ENCODE assay signal across 9 cellular contexts in the genomic region with DNA sequence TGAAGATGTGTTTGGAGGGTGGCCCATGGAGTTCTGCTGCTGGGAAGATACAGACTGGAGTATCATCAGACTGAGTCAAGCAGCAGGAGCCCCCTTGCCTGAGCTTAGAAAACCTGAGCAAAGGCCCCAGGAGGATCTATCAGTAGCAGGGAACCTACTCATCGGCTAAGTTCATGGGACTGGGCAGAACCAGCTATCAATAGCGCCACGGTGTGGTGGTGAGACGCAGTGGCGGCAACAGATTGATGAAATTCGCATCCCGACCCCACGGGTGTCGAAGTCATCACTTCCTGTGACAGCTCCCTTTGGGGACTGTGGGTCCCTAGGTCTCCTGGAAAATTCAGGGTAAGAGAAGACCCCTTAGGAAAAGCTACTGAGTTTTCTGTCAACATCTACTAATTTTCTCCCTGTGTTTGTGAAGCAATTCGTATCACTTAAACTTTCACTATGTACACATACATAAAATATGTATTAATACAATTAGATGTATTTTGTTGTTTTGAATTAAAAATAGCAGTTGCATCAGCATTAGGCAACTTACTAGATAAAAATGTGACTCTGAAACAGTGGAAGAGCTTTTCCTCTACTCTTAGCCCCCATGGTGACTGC. TPM values are rescaled to one million over a fixed set of nuclear protein-coding genes. Genes with fewer than 3 reads are reported as not detected.
DNase-seq lines count a peak whose midpoint lies in the region; ATAC-seq, FAIRE-seq and TF ChIP-seq lines count a peak whose summit lies in the region.
"Had no signal": no experiment of that assay in that cellular context is flagged by ENCODE, and none has a peak within 500 bp of the region (broad histone marks: within the 10 kb centered on the region; RNA-seq: fewer than 3 reads in every experiment).

No MANE protein-coding gene starts in this region.

- peaks cover 0 to 5% of the 10 kb centered on the region in 2 donors for H3K27me3 Mint-ChIP-seq in CD4-positive, alpha-beta memory T cell
- H3K27me3 Mint-ChIP-seq in T-cell (peaks cover 4% of the 10 kb centered on the region in 2 donors), brain (peaks cover 8% of the 10 kb centered on the region)

- H3K36me3 Mint-ChIP-seq in CD4-positive, alpha-beta memory T cell: no peaks in the 10 kb centered on the region
- H3K36me3 Mint-ChIP-seq in T-cell (no peaks in the 10 kb centered on the region), brain (no peaks in the 10 kb centered on the region)

- no peaks in the 10 kb centered on the region for H3K36me3 ChIP-seq in CD4-positive, alpha-beta memory T cell (ENCODE audit: insufficient read depth, low read length)
- H3K36me3 ChIP-seq in HepG2 (replicated peaks in 1 of 2; ENCODE audit: control insufficient read depth in 1 of 2, insufficient read depth in 2 of 2, low read length in 2 of 2): no peaks in the 10 kb centered on the region
- H3K36me3 ChIP-seq: pancreas had no signal

- H3K9me3 ChIP-seq in CD4-positive, alpha-beta memory T cell (ENCODE audit: control insufficient read depth in 1 of 2, low read length in 2 of 2): no peaks in the 10 kb centered on the region
- no peaks in the 10 kb centered on the region for H3K9me3 ChIP-seq in HepG2 (ENCODE audit: low read length)
- H3K9me3 ChIP-seq: pancreas had no signal

- no peak for TF ChIP-seq POLR2A in HepG2 (IDR thresholded peaks at IDR 0.05; ENCODE audit: insufficient read depth in 1 of 2, low read depth in 2 of 2, low read length in 2 of 2)

- H3K4me2 ChIP-seq in HepG2 (ENCODE audit: low read depth, low read length): no peak overlapping the region

- no peak overlapping the region for H3K27ac Mint-ChIP-seq in CD4-positive, alpha-beta memory T cell
- H3K27ac Mint-ChIP-seq in T-cell: no peak overlapping the region
- H3K27ac Mint-ChIP-seq in brain: no peak overlapping the region

- H3K79me2 ChIP-seq in HepG2 (ENCODE audit: insufficient read depth, low read length): no peaks in the 10 kb centered on the region

- no peak overlapping the region for H3K9ac ChIP-seq in HepG2 (ENCODE audit: insufficient read depth, low read depth, low read length)

- TF ChIP-seq CTCF in brain (conservative IDR thresholded peaks at IDR 0.05) (peak; percentile 57 to 79), HepG2 (CRISPR knock-in tag; IDR thresholded peaks at IDR 0.05) (peak; percentile 75)

- ATAC-seq in HG03432 (IDR thresholded peaks at IDR 0.05; ENCODE audit: unreplicated experiment) (peak; percentile 55), T-cell (replicated peaks in 1 of 4) (peak in 1 of 4 experiments; percentile 31), HepG2 (peak; percentile 63)

- FAIRE-seq in HepG2 (lab: Jason Lieb, UNC): no peak
- FAIRE-seq: pancreas had no signal

- H3K4me3 Mint-ChIP-seq in CD4-positive, alpha-beta memory T cell: peak overlapping the region in 2 of 8 donors; percentile 5 to 26
- H3K4me3 Mint-ChIP-seq in T-cell (no peak overlapping the region), brain (no peak overlapping the region)

- H3K4me1 Mint-ChIP-seq in CD4-positive, alpha-beta memory T cell: peaks cover 2 to 21% (median 11%) of the 10 kb centered on the region in 4 donors
- H3K4me1 Mint-ChIP-seq in T-cell (peaks cover 8 to 26% (median 22%) of the 10 kb centered on the region in 3 donors), brain (peaks cover 14% of the 10 kb centered on the region)

- no peak overlapping the region for H2AFZ ChIP-seq in HepG2 (ENCODE audit: low read length)

- no peaks in the 10 kb centered on the region for H4K20me1 ChIP-seq in HepG2 (ENCODE audit: insufficient read depth, low read length)

- no peak for TF ChIP-seq RAD21 in HepG2 (CRISPR knock-in tag; IDR thresholded peaks at IDR 0.05)

- no TSS peak for BruUV-seq in HepG2 (replicated peaks; lab: Mats Ljungman, UMichigan)

- no peak overlapping the region for H3K27ac ChIP-seq in CD4-positive, alpha-beta memory T cell (ENCODE audit: low read depth, low read length)
- H3K27ac ChIP-seq in HepG2 (ENCODE audit: extremely low read length, insufficient read depth, low read length): no peak overlapping the region
- H3K27ac ChIP-seq: pancreas had no signal

- peak; percentile 35 to 58 (median 42) for DNase-seq in CD4-positive, alpha-beta memory T cell
- DNase-seq in T-cell (peak in 32 of 34 experiments; percentile 15 to 61 (median 45)), HepG2 (ENCODE audit: low spot score) (peak; percentile 22), T1000 (lab: John Stamatoyannopoulos, UW) (no peak), NCI-H146 (lab: John Stamatoyannopoulos, UW) (no peak)
- DNase-seq in stimulated activated CD8-positive, alpha-beta memory T cell treated with anti-CD3 and anti-CD28 coated beads, Interleukin-7, amount 100 ng/mL, for 48 hours (ENCODE audit: extremely low read depth in 1 of 2, low read depth in 1 of 2): peak; percentile 15 to 37

- H3K4me3 ChIP-seq in CD4-positive, alpha-beta memory T cell (ENCODE audit: low read length in 2 of 2): no peak overlapping the region
- no peak overlapping the region for H3K4me3 ChIP-seq in HepG2 (replicated peaks in 1 of 3; ENCODE audit: insufficient read depth in 1 of 3, low read depth in 2 of 3, low read length in 3 of 3)
- H3K4me3 ChIP-seq: pancreas had no signal

- CTCF ChIA-PET in CD4-positive, alpha-beta memory T cell (lab: Charles Lee; ENCODE audit: partially characterized antibody): interaction anchor here (0.7 to 2.8 kb wide), 26 partner anchors 8 to 497 kb away, joined by 3 to 23 read pairs (median 4); a partner anchor contains a TSS
- CTCF ChIA-PET in T-cell (lab: Charles Lee) (interaction anchor here (0.6 to 1.8 kb wide), 13 partner anchors 8 to 167 kb away, joined by 3 to 8 read pairs (median 3); a partner anchor contains a TSS), HepG2 (lab: Yijun Ruan, JAX; ENCODE audit: low intra/inter-chr PET ratio, low total read pairs) (no interaction called here)

- POLR2A ChIA-PET in CD4-positive, alpha-beta memory T cell (lab: Charles Lee; ENCODE audit: partially characterized antibody): no interaction called here
- POLR2A ChIA-PET in T-cell (lab: Charles Lee): no interaction called here
- POLR2A ChIA-PET in HepG2 (lab: Yijun Ruan, JAX): no interaction called here

- 21% methylated on average over 2 of the region's 10 CpGs for WGBS in HepG2 (ENCODE audit: low lambda C conversion rate)

- H3K9me3 Mint-ChIP-seq in CD4-positive, alpha-beta memory T cell: no peaks in the 10 kb centered on the region
- H3K9me3 Mint-ChIP-seq in T-cell (no peaks in the 10 kb centered on the region), brain (no peaks in the 10 kb centered on the region)

- no peak for TF ChIP-seq EP300 in HepG2 (IDR thresholded peaks at IDR 0.05; ENCODE audit: low read depth in 2 of 2, low read length in 2 of 2)
- no peak for TF ChIP-seq EP300 in HepG2 (CRISPR knock-in tag; IDR thresholded peaks at IDR 0.05; ENCODE audit: borderline replicate concordance)

- intact Hi-C loops in CD4-positive, alpha-beta memory T cell (cut with micrococcal nuclease): loop anchor here (1.0 to 10.0 kb wide), 3 partner anchors 33 to 565 kb away; a partner anchor contains a TSS
- intact Hi-C loops in HepG2 (cut with micrococcal nuclease; ENCODE audit: unreplicated experiment): loop anchor here (10.0 kb wide), 1 partner anchor 225 kb away; a partner anchor contains a TSS

- H3K4me1 ChIP-seq in CD4-positive, alpha-beta memory T cell (ENCODE audit: insufficient read depth, low read length): peaks cover 19% of the 10 kb centered on the region
- no peaks in the 10 kb centered on the region for H3K4me1 ChIP-seq in HepG2 (ENCODE audit: insufficient read depth, low read length)

- in situ Hi-C loops in HepG2 (cut with HindIII; ENCODE audit: extremely low pct_ligation_motif_present, low pct_unique_long_range_greater_than_20kb): loop anchor here (10.0 kb wide), 1 partner anchor 145 kb away; no protein-coding TSS in a partner anchor

- H3K27me3 ChIP-seq in CD4-positive, alpha-beta memory T cell (ENCODE audit: insufficient read depth, low read length): peaks cover 4% of the 10 kb centered on the region
- H3K27me3 ChIP-seq in HepG2 (ENCODE audit: control insufficient read depth in 1 of 2, insufficient read depth in 2 of 2, low read length in 2 of 2): peaks cover 4 to 48% of the 10 kb centered on the region in 2 experiments; a peak in 4 of 5 replicates
- H3K27me3 ChIP-seq: pancreas had no signal

RNA-seq across cellular contexts. Expression of a gene that starts 7.1 kb away (rescaled TPM):
- total RNA-seq in CD4-positive, alpha-beta memory T cell: not detected
- polyA plus RNA-seq in CD4-positive, alpha-beta memory T cell: not detected
- total RNA-seq in T-cell (not detected), HepG2 (2016; rRNA removed; fragmentation: Illumina TruSeq; extraction: Trizol) (not detected in 2 replicates)
- polyA plus RNA-seq in brain (ENCODE audit: insufficient read depth, low read depth, low replicate concordance) (0.19 TPM), HepG2 (2011; rRNA removed) (not detected in 2 replicates)
- total RNA-seq in HepG2 (2016; cell fraction: cytosol; rRNA removed; fragmentation: Illumina TruSeq; extraction: Trizol; ENCODE audit: low read depth): not detected in 2 replicates
- not detected in 2 replicates for total RNA-seq in HepG2 (2016; cell fraction: insoluble cytoplasmic fraction; rRNA removed; fragmentation: Illumina TruSeq; extraction: Trizol)
- total RNA-seq in HepG2 (2016; cell fraction: membrane; rRNA removed; fragmentation: Illumina TruSeq; extraction: Trizol): not detected in 2 replicates
- total RNA-seq in HepG2 (2016; cell fraction: nucleus; rRNA removed; fragmentation: Illumina TruSeq; extraction: Trizol): not detected in 2 replicates
- polyA plus RNA-seq in HepG2 (2011; cell fraction: cytosol; rRNA removed): not detected in 2 replicates
- not detected in 2 replicates for polyA plus RNA-seq in HepG2 (2011; cell fraction: nucleus; rRNA removed)
- polyA plus RNA-seq in HepG2 (2012): not detected in 2 replicates
- not detected in 2 replicates for polyA plus RNA-seq in HepG2 (2016; cell fraction: cytosol; fragmentation: Illumina TruSeq; extraction: Trizol; ENCODE audit: low read depth)
- not detected in 2 replicates for polyA plus RNA-seq in HepG2 (2016; cell fraction: insoluble cytoplasmic fraction; fragmentation: Illumina TruSeq; extraction: Trizol; ENCODE audit: low read depth)
- not detected in 2 replicates for polyA plus RNA-seq in HepG2 (2016; cell fraction: membrane; fragmentation: Illumina TruSeq; extraction: Trizol; ENCODE audit: low read depth)
- not detected in 2 replicates for polyA plus RNA-seq in HepG2 (2016; cell fraction: nucleus; fragmentation: Illumina TruSeq; extraction: Trizol; ENCODE audit: insufficient read depth, low read depth)
- polyA minus RNA-seq in HepG2 (2011; rRNA and poly(A)+ RNA removed; ENCODE audit: low replicate concordance): 0.02 TPM in 1 of 2 replicates, not detected in the other
- not detected in 2 replicates for polyA minus RNA-seq in HepG2 (2011; cell fraction: cytosol; rRNA and poly(A)+ RNA removed)
- polyA minus RNA-seq in HepG2 (2011; cell fraction: nucleus; rRNA and poly(A)+ RNA removed): not detected in 2 replicates
- total RNA-seq: pancreas had no signal

RNA-seq across cellular contexts. Expression of a gene that starts 7.7 kb away (rescaled TPM):
- under 1 TPM in 1 of 2 experiments, not detected in 1; 0.30 TPM for total RNA-seq in CD4-positive, alpha-beta memory T cell
- polyA plus RNA-seq in CD4-positive, alpha-beta memory T cell: not detected
- total RNA-seq in T-cell (under 1 TPM in 3 of 5 donors, not detected in 2; 0.19 to 0.49 (median 0.26) TPM), HepG2 (2016; rRNA removed; fragmentation: Illumina TruSeq; extraction: Trizol) (not detected in 2 replicates)
- polyA plus RNA-seq in brain (ENCODE audit: insufficient read depth, low read depth, low replicate concordance) (not detected), HepG2 (2011; rRNA removed) (not detected in 2 replicates)
- not detected in 2 replicates for total RNA-seq in HepG2 (2016; cell fraction: cytosol; rRNA removed; fragmentation: Illumina TruSeq; extraction: Trizol; ENCODE audit: low read depth)
- not detected in 2 replicates for total RNA-seq in HepG2 (2016; cell fraction: insoluble cytoplasmic fraction; rRNA removed; fragmentation: Illumina TruSeq; extraction: Trizol)
- total RNA-seq in HepG2 (2016; cell fraction: membrane; rRNA removed; fragmentation: Illumina TruSeq; extraction: Trizol): not detected in 2 replicates
- not detected in 2 replicates for total RNA-seq in HepG2 (2016; cell fraction: nucleus; rRNA removed; fragmentation: Illumina TruSeq; extraction: Trizol)
- polyA plus RNA-seq in HepG2 (2011; cell fraction: cytosol; rRNA removed): not detected in 2 replicates
- 0.08 and 0.09 TPM in 2 replicates for polyA plus RNA-seq in HepG2 (2011; cell fraction: nucleus; rRNA removed)
- polyA plus RNA-seq in HepG2 (2012): not detected in 2 replicates
- not detected in 2 replicates for polyA plus RNA-seq in HepG2 (2016; cell fraction: cytosol; fragmentation: Illumina TruSeq; extraction: Trizol; ENCODE audit: low read depth)
- polyA plus RNA-seq in HepG2 (2016; cell fraction: insoluble cytoplasmic fraction; fragmentation: Illumina TruSeq; extraction: Trizol; ENCODE audit: low read depth): not detected in 2 replicates
- polyA plus RNA-seq in HepG2 (2016; cell fraction: membrane; fragmentation: Illumina TruSeq; extraction: Trizol; ENCODE audit: low read depth): not detected in 2 replicates
- polyA plus RNA-seq in HepG2 (2016; cell fraction: nucleus; fragmentation: Illumina TruSeq; extraction: Trizol; ENCODE audit: insufficient read depth, low read depth): not detected in 2 replicates
- polyA minus RNA-seq in HepG2 (2011; rRNA and poly(A)+ RNA removed; ENCODE audit: low replicate concordance): not detected in 2 replicates
- not detected in 2 replicates for polyA minus RNA-seq in HepG2 (2011; cell fraction: cytosol; rRNA and poly(A)+ RNA removed)
- polyA minus RNA-seq in HepG2 (2011; cell fraction: nucleus; rRNA and poly(A)+ RNA removed): not detected in 2 replicates

RNA-seq across cellular contexts. Expression of a gene that starts 35.0 kb away (rescaled TPM):
- total RNA-seq in CD4-positive, alpha-beta memory T cell: 10 to 100 TPM; 20.6 to 21.1 TPM
- polyA plus RNA-seq in CD4-positive, alpha-beta memory T cell: 10 to 100 TPM; 25.4 to 64.3 TPM
- total RNA-seq in T-cell (10 to 100 TPM; 15.5 to 22.2 (median 17.7) TPM), HepG2 (2016; rRNA removed; fragmentation: Illumina TruSeq; extraction: Trizol) (33.6 and 60.9 TPM in 2 replicates)
- polyA plus RNA-seq in brain (ENCODE audit: insufficient read depth, low read depth, low replicate concordance) (165 TPM), HepG2 (2011; rRNA removed) (102 and 137 TPM in 2 replicates)
- 19.4 and 19.6 TPM in 2 replicates for total RNA-seq in HepG2 (2016; cell fraction: cytosol; rRNA removed; fragmentation: Illumina TruSeq; extraction: Trizol; ENCODE audit: low read depth)
- 34.2 and 64.9 TPM in 2 replicates for total RNA-seq in HepG2 (2016; cell fraction: insoluble cytoplasmic fraction; rRNA removed; fragmentation: Illumina TruSeq; extraction: Trizol)
- 35.3 and 35.6 TPM in 2 replicates for total RNA-seq in HepG2 (2016; cell fraction: membrane; rRNA removed; fragmentation: Illumina TruSeq; extraction: Trizol)
- 46.5 and 53.8 TPM in 2 replicates for total RNA-seq in HepG2 (2016; cell fraction: nucleus; rRNA removed; fragmentation: Illumina TruSeq; extraction: Trizol)
- 89.3 and 100 TPM in 2 replicates for polyA plus RNA-seq in HepG2 (2011; cell fraction: cytosol; rRNA removed)
- 118 and 132 TPM in 2 replicates for polyA plus RNA-seq in HepG2 (2011; cell fraction: nucleus; rRNA removed)
- polyA plus RNA-seq in HepG2 (2012): 50.9 and 56.1 TPM in 2 replicates
- polyA plus RNA-seq in HepG2 (2016; cell fraction: cytosol; fragmentation: Illumina TruSeq; extraction: Trizol; ENCODE audit: low read depth): 20.3 and 20.6 TPM in 2 replicates
- 32.1 and 32.2 TPM in 2 replicates for polyA plus RNA-seq in HepG2 (2016; cell fraction: insoluble cytoplasmic fraction; fragmentation: Illumina TruSeq; extraction: Trizol; ENCODE audit: low read depth)
- 27.0 and 30.2 TPM in 2 replicates for polyA plus RNA-seq in HepG2 (2016; cell fraction: membrane; fragmentation: Illumina TruSeq; extraction: Trizol; ENCODE audit: low read depth)
- polyA plus RNA-seq in HepG2 (2016; cell fraction: nucleus; fragmentation: Illumina TruSeq; extraction: Trizol; ENCODE audit: insufficient read depth, low read depth): 79.2 and 83.5 TPM in 2 replicates
- 239 and 286 TPM in 2 replicates for polyA minus RNA-seq in HepG2 (2011; rRNA and poly(A)+ RNA removed; ENCODE audit: low replicate concordance)
- polyA minus RNA-seq in HepG2 (2011; cell fraction: cytosol; rRNA and poly(A)+ RNA removed): 16.9 and 23.5 TPM in 2 replicates
- 14.8 and 15.3 TPM in 2 replicates for polyA minus RNA-seq in HepG2 (2011; cell fraction: nucleus; rRNA and poly(A)+ RNA removed)

Comparison
In these comparisons a context has a peak if more than half of its experiments do, and no peak if none do; other contexts are left out.
1. DNase-seq: peak in CD4-positive, alpha-beta memory T cell (5 of 5), T-cell (32 of 34), HepG2 (single experiment) and stimulated activated CD8-positive, alpha-beta memory T cell treated with anti-CD3 and anti-CD28 coated beads, Interleukin-7, amount 100 ng/mL, for 48 hours (2 of 2); none in T1000 (single experiment) and NCI-H146 (single experiment).